ENCODE assay signal across 8 cellular contexts in the genomic region with DNA sequence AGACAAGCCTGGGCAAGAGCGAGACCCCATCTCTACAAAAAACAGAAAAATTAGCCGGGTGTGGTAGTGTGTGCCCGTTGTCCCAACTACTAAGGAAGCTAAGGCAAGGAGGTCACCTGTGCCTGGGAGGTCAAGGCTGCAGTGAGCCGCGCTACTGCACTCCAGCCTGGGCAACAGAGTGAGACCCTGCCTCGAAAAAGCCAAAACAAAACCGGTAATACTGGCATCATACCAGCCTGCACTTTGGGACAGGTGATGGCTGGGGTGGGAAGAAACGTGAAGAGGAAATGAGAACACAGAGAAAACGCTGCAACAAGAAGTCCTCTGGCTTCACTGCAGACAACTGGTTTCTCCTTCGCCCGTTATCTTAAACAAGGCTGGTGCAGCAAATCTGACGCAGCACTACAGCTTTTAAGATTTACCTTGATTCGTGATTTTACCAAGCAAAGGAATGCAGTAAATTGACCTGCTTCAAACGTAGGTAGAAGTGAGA. TPM values are rescaled to one million over a fixed set of nuclear protein-coding genes. Genes with fewer than 3 reads are reported as not detected.
DNase-seq lines count a peak whose midpoint lies in the region; ATAC-seq and TF ChIP-seq lines count a peak whose summit lies in the region.

No MANE protein-coding gene starts in this region.

- no peak for TF ChIP-seq CTCF in CD14-positive monocyte (IDR thresholded peaks at IDR 0.05)
- TF ChIP-seq CTCF in NB4 (IDR thresholded peaks at IDR 0.05; ENCODE audit: low read depth, low read length), result no peak

- H3K27me3 Mint-ChIP-seq in CD14-positive monocyte (ENCODE audit: low read depth in 3 of 3), result peaks cover 0 to 5% (median 0%) of the 10 kb centered on the region in 3 donors
- peaks cover 0 to 2% (median 0%) of the 10 kb centered on the region in 5 donors for H3K27me3 Mint-ChIP-seq in naive thymus-derived CD4-positive, alpha-beta T cell

- peaks cover 21 to 28% of the 10 kb centered on the region in 2 donors for H3K4me1 ChIP-seq in naive thymus-derived CD4-positive, alpha-beta T cell (ENCODE audit: control insufficient read depth in 2 of 2, insufficient read depth in 2 of 2, low read length in 2 of 2)

- no peak for TF ChIP-seq POLR2A in NB4 (IDR thresholded peaks at IDR 0.05; ENCODE audit: extremely low read depth, insufficient read length)

- H3K27ac ChIP-seq in naive thymus-derived CD4-positive, alpha-beta T cell (ENCODE audit: low read depth, low read length), result peak overlapping the region; percentile 96

- intact Hi-C loops in CD14-positive monocyte (cut with micrococcal nuclease), result no loop called here
- intact Hi-C loops in naive thymus-derived CD4-positive, alpha-beta T cell (cut with micrococcal nuclease), result loop anchor here (1.0 to 2.0 kb wide), 13 partner anchors 16 to 159 kb away; a partner anchor contains a TSS

- H3K9me3 ChIP-seq in naive thymus-derived CD4-positive, alpha-beta T cell (ENCODE audit: control insufficient read depth in 2 of 3, low read length in 3 of 3), result no peaks in the 10 kb centered on the region

- H3K4me3 ChIP-seq in NB4 (ENCODE audit: low read depth, low read length), result peak overlapping the region; percentile 71
- peak overlapping the region; percentile 80 for H3K4me3 ChIP-seq in naive thymus-derived CD4-positive, alpha-beta T cell (ENCODE audit: low read length)

- H3K4me3 Mint-ChIP-seq in CD14-positive monocyte, result peak overlapping the region; percentile 86 to 91
- peak overlapping the region; percentile 83 to 97 (median 93) for H3K4me3 Mint-ChIP-seq in naive thymus-derived CD4-positive, alpha-beta T cell

- ATAC-seq in GM21528 (IDR thresholded peaks at IDR 0.05; ENCODE audit: low FRiP score, unreplicated experiment), result peak; percentile 21
- peak; percentile 8 for ATAC-seq in naive thymus-derived CD4-positive, alpha-beta T cell

- POLR2A ChIA-PET in naive thymus-derived CD4-positive, alpha-beta T cell (lab: Charles Lee), result interaction anchor here (0.6 to 5.7 kb wide), 19 partner anchors 9 to 475 kb away, joined by 3 to 134 read pairs (median 6); a partner anchor contains a TSS

- no peak for DNase-seq in CD14-positive monocyte (ENCODE audit: low spot score)
- DNase-seq in NB4 (ENCODE audit: low read depth), result no peak
- DNase-seq in ecto neural progenitor cell (ENCODE audit: low spot score), result peak; percentile 60
- DNase-seq in naive thymus-derived CD4-positive, alpha-beta T cell, result peak in 4 of 9 donors; percentile 8 to 25 (median 10)
- no peak for DNase-seq in NCI-H748 treated with DMSO at 0.1 percent for 48 hours (lab: John Stamatoyannopoulos, UW)
- no peak for DNase-seq in central memory CD4-positive, alpha-beta T cell
- DNase-seq in pons (ENCODE audit: low spot score), result no peak

- H3K36me3 ChIP-seq in naive thymus-derived CD4-positive, alpha-beta T cell (ENCODE audit: control insufficient read depth in 2 of 3, insufficient read depth in 3 of 3, low read length in 3 of 3), result peaks cover 8 to 31% (median 10%) of the 10 kb centered on the region in 3 experiments

- H3K36me3 Mint-ChIP-seq in CD14-positive monocyte, result peaks cover 34 to 52% of the 10 kb centered on the region in 2 donors
- peaks cover 0 to 25% (median 24%) of the 10 kb centered on the region in 5 donors for H3K36me3 Mint-ChIP-seq in naive thymus-derived CD4-positive, alpha-beta T cell

- H3K27ac Mint-ChIP-seq in CD14-positive monocyte, result peak overlapping the region; percentile 94 to 100 (median 98)
- H3K27ac Mint-ChIP-seq in naive thymus-derived CD4-positive, alpha-beta T cell, result peak overlapping the region; percentile 85 to 100 (median 98)

- CTCF ChIA-PET in naive thymus-derived CD4-positive, alpha-beta T cell (lab: Charles Lee), result interaction anchor here (0.5 to 3.8 kb wide), 7 partner anchors 9 to 70 kb away, joined by 3 to 21 read pairs (median 5); no protein-coding TSS in a partner anchor

- peaks cover 39% of the 10 kb centered on the region for H3K4me1 Mint-ChIP-seq in CD14-positive monocyte
- H3K4me1 Mint-ChIP-seq in naive thymus-derived CD4-positive, alpha-beta T cell, result peaks cover 14 to 62% (median 44%) of the 10 kb centered on the region in 7 donors

- H3K27me3 ChIP-seq in naive thymus-derived CD4-positive, alpha-beta T cell (ENCODE audit: control insufficient read depth in 2 of 2, insufficient read depth in 2 of 2, low read length in 2 of 2), result no peaks in the 10 kb centered on the region

- no peaks in the 10 kb centered on the region for H3K9me3 Mint-ChIP-seq in CD14-positive monocyte
- peaks cover 0 to 6% (median 0%) of the 10 kb centered on the region in 11 donors for H3K9me3 Mint-ChIP-seq in naive thymus-derived CD4-positive, alpha-beta T cell

RNA-seq across cellular contexts. Expression of a gene that starts 0.7 kb away (rescaled TPM):
- 10 to 100 TPM; 19.0 to 30.2 TPM for polyA plus RNA-seq in CD14-positive monocyte
- total RNA-seq in naive thymus-derived CD4-positive, alpha-beta T cell, result 100 to 1,000 TPM in 4 of 5 experiments, 10 to 100 TPM in 1; 93.4 to 160 (median 144) TPM
- polyA plus RNA-seq in naive thymus-derived CD4-positive, alpha-beta T cell, result 10 to 100 TPM; 43.5 to 51.5 TPM

RNA-seq across cellular contexts. Expression of a gene that starts 17.8 kb away (rescaled TPM):
- polyA plus RNA-seq in CD14-positive monocyte, result 10 to 100 TPM in 1 of 2 donors, 1 to 10 TPM in 1; 10.0 to 11.4 TPM
- 100 to 1,000 TPM in 4 of 5 experiments, 10 to 100 TPM in 1; 97.0 to 145 (median 113) TPM for total RNA-seq in naive thymus-derived CD4-positive, alpha-beta T cell
- polyA plus RNA-seq in naive thymus-derived CD4-positive, alpha-beta T cell, result 10 to 100 TPM in 1 of 2 donors, 1 to 10 TPM in 1; 8.0 to 11.3 TPM

RNA-seq across cellular contexts. Expression of a gene that starts 37.7 kb away (rescaled TPM):
- polyA plus RNA-seq in CD14-positive monocyte, result under 1 TPM; 0.09 to 0.10 TPM
- 10 to 100 TPM in 1 of 5 experiments, 1 to 10 TPM in 4; 5.0 to 10.7 (median 6.3) TPM for total RNA-seq in naive thymus-derived CD4-positive, alpha-beta T cell
- under 1 TPM; 0.24 to 0.47 TPM for polyA plus RNA-seq in naive thymus-derived CD4-positive, alpha-beta T cell

RNA-seq across cellular contexts. Expression of a gene that starts 39.2 kb away (rescaled TPM):
- under 1 TPM; 0.28 to 0.31 TPM for polyA plus RNA-seq in CD14-positive monocyte
- 10 to 100 TPM in 4 of 5 experiments, 1 to 10 TPM in 1; 3.6 to 34.2 (median 17.3) TPM for total RNA-seq in naive thymus-derived CD4-positive, alpha-beta T cell
- polyA plus RNA-seq in naive thymus-derived CD4-positive, alpha-beta T cell, result 10 to 100 TPM in 1 of 2 donors, 1 to 10 TPM in 1; 4.7 to 11.2 TPM

Comparison
In these comparisons a context has a peak if more than half of its experiments do, and no peak if none do; other contexts are left out.
1. intact Hi-C loops: an anchor here in naive thymus-derived CD4-positive, alpha-beta T cell (1.0 to 2.0 kb wide); none called in CD14-positive monocyte.